In genomic region chr19:1650627-1651009, GRCh38 we compare ENCODE assay signal across 8 cellular contexts. TPM values are rescaled to one million over a fixed set of nuclear protein-coding genes. Genes with fewer than 3 reads are reported as not detected.
DNase-seq lines count a peak whose midpoint lies in the region; ATAC-seq and TF ChIP-seq lines count a peak whose summit lies in the region.

No MANE protein-coding gene starts in this region.

- H3K4me3 Mint-ChIP-seq in Caco-2 (ENCODE audit: unreplicated experiment): peak overlapping the region; percentile 76
- H3K4me3 Mint-ChIP-seq in central memory CD8-positive, alpha-beta T cell: peak overlapping the region; percentile 87
- peak overlapping the region; percentile 86 to 96 (median 91) for H3K4me3 Mint-ChIP-seq in naive thymus-derived CD4-positive, alpha-beta T cell

- intact Hi-C loops in Caco-2 (cut with micrococcal nuclease; ENCODE audit: unreplicated experiment): no loop called here
- intact Hi-C loops in naive thymus-derived CD4-positive, alpha-beta T cell (cut with micrococcal nuclease): loop anchor here in 1 of 2 donors (1.0 to 5.0 kb wide), 3 partner anchors 32 to 853 kb away; partner anchors contain the start of gene PTBP1

- peaks cover 63% of the 10 kb centered on the region for H3K79me2 ChIP-seq in Loucy (ENCODE audit: insufficient read depth, low read length)

- H3K4me2 ChIP-seq in Loucy (ENCODE audit: low read depth, low read length, poor library complexity, severe bottlenecking): peak overlapping the region; percentile 90

- DNase-seq in Caco-2 (peak in 1 of 2 experiments; percentile 30), NCI-H510A (lab: John Stamatoyannopoulos, UW) (no peak), NCI-H2171 treated with DMSO at 0.1 percent for 48 hours (lab: John Stamatoyannopoulos, UW) (no peak)
- no peak for DNase-seq in central memory CD8-positive, alpha-beta T cell (ENCODE audit: low spot score in 2 of 2)
- DNase-seq in naive thymus-derived CD4-positive, alpha-beta T cell: peak in 6 of 9 donors; percentile 20 to 64 (median 27)

- H3K4me1 Mint-ChIP-seq in Caco-2 (ENCODE audit: low read depth, unreplicated experiment): no peaks in the 10 kb centered on the region
- peaks cover 26% of the 10 kb centered on the region for H3K4me1 Mint-ChIP-seq in central memory CD8-positive, alpha-beta T cell
- H3K4me1 Mint-ChIP-seq in naive thymus-derived CD4-positive, alpha-beta T cell: peaks cover 7 to 14% (median 8%) of the 10 kb centered on the region in 7 donors

- H3K9me2 ChIP-seq in Loucy (replicated peaks; ENCODE audit: low read depth, low read length): no peaks in the 10 kb centered on the region

- H3K27me3 ChIP-seq in Caco-2 (replicated peaks; ENCODE audit: control insufficient read depth, insufficient read depth, low read length): no peaks in the 10 kb centered on the region
- H3K27me3 ChIP-seq in Loucy (ENCODE audit: insufficient read depth, low read length, poor library complexity, severe bottlenecking): no peaks in the 10 kb centered on the region
- no peaks in the 10 kb centered on the region for H3K27me3 ChIP-seq in naive thymus-derived CD4-positive, alpha-beta T cell (ENCODE audit: control insufficient read depth in 2 of 2, insufficient read depth in 2 of 2, low read length in 2 of 2)

- no peaks in the 10 kb centered on the region for H3F3A ChIP-seq in Loucy (ENCODE audit: low read depth)

- no peaks in the 10 kb centered on the region for H3K4me1 ChIP-seq in Caco-2
- H3K4me1 ChIP-seq in Loucy (ENCODE audit: insufficient read depth, low read length, poor library complexity, severe bottlenecking): peaks cover 16% of the 10 kb centered on the region
- peaks cover 4 to 8% of the 10 kb centered on the region in 2 donors for H3K4me1 ChIP-seq in naive thymus-derived CD4-positive, alpha-beta T cell (ENCODE audit: control insufficient read depth in 2 of 2, insufficient read depth in 2 of 2, low read length in 2 of 2)

- TSS peak; percentile 42 for BruUV-seq in Caco-2 (replicated peaks; lab: Mats Ljungman, UMichigan)

- H3K36me3 Mint-ChIP-seq in Caco-2 (ENCODE audit: insufficient read depth, unreplicated experiment): peaks cover 39% of the 10 kb centered on the region
- H3K36me3 Mint-ChIP-seq in central memory CD8-positive, alpha-beta T cell (ENCODE audit: insufficient read depth): peaks cover 24% of the 10 kb centered on the region
- H3K36me3 Mint-ChIP-seq in naive thymus-derived CD4-positive, alpha-beta T cell: peaks cover 0 to under 1% (median 0%) of the 10 kb centered on the region in 5 donors

- H3K36me3 ChIP-seq in Caco-2 (ENCODE audit: control insufficient read depth, insufficient read depth, low read length) (peaks cover 3% of the 10 kb centered on the region; the same call in 1 of the 2 replicates), Loucy (ENCODE audit: insufficient read depth, low read length) (peaks cover 38% of the 10 kb centered on the region; the same call in 1 of the 2 replicates)
- peaks cover 0 to 42% (median 0%) of the 10 kb centered on the region in 3 experiments for H3K36me3 ChIP-seq in naive thymus-derived CD4-positive, alpha-beta T cell (ENCODE audit: control insufficient read depth in 2 of 3, insufficient read depth in 3 of 3, low read length in 3 of 3)

- peak overlapping the region; percentile 67 for H3K27ac Mint-ChIP-seq in Caco-2 (ENCODE audit: unreplicated experiment)
- peak overlapping the region; percentile 96 for H3K27ac Mint-ChIP-seq in central memory CD8-positive, alpha-beta T cell (ENCODE audit: low read depth)
- peak overlapping the region; percentile 87 to 97 (median 92) for H3K27ac Mint-ChIP-seq in naive thymus-derived CD4-positive, alpha-beta T cell

- peak overlapping the region; percentile 79 for H3K27ac ChIP-seq in naive thymus-derived CD4-positive, alpha-beta T cell (ENCODE audit: low read depth, low read length)

- H3K4me3 ChIP-seq in Caco-2 (ENCODE audit: low read depth, low read length) (peak overlapping the region; percentile 66), Loucy (ENCODE audit: low read length, poor library complexity, severe bottlenecking) (peak overlapping the region; percentile 92)
- peak overlapping the region; percentile 71 for H3K4me3 ChIP-seq in naive thymus-derived CD4-positive, alpha-beta T cell (ENCODE audit: low read length)

- peak overlapping the region; percentile 92 for H3K9ac ChIP-seq in Loucy (ENCODE audit: low read depth, low read length, poor library complexity, severe bottlenecking)

- POLR2A ChIA-PET in Caco-2 (lab: Charles Lee): no interaction called here
- POLR2A ChIA-PET in naive thymus-derived CD4-positive, alpha-beta T cell (lab: Charles Lee): interaction anchor here (1.1 to 4.0 kb wide), 3 partner anchors 10 to 59 kb away, joined by 3 to 50 read pairs (median 7); partner anchors contain the start of gene UQCR11

- peaks cover 56% of the 10 kb centered on the region for H4K20me1 ChIP-seq in Loucy (ENCODE audit: insufficient read depth, low read length, poor library complexity, severe bottlenecking)

- no peak overlapping the region for H2AFZ ChIP-seq in Loucy (ENCODE audit: low read length)

- ATAC-seq in central memory CD8-positive, alpha-beta T cell (replicated peaks; ENCODE audit: extremely low read depth, poor library complexity, severe bottlenecking): no peak
- ATAC-seq in naive thymus-derived CD4-positive, alpha-beta T cell: no peak
- ATAC-seq in HG02678 (IDR thresholded peaks at IDR 0.05; ENCODE audit: unreplicated experiment) (no peak), GM21576 (IDR thresholded peaks at IDR 0.05; ENCODE audit: unreplicated experiment) (no peak)

- no peaks in the 10 kb centered on the region for H3K27me3 Mint-ChIP-seq in Caco-2 (ENCODE audit: insufficient read depth, unreplicated experiment)
- H3K27me3 Mint-ChIP-seq in central memory CD8-positive, alpha-beta T cell: no peaks in the 10 kb centered on the region
- no peaks in the 10 kb centered on the region for H3K27me3 Mint-ChIP-seq in naive thymus-derived CD4-positive, alpha-beta T cell

- CTCF ChIA-PET in Caco-2 (lab: Charles Lee): interaction anchor here (0.7 kb wide), 1 partner anchor 316 kb away, joined by 6 read pairs; no protein-coding TSS in a partner anchor
- CTCF ChIA-PET in naive thymus-derived CD4-positive, alpha-beta T cell (lab: Charles Lee): interaction anchor here (1.6 to 1.9 kb wide), 2 partner anchors 22 to 44 kb away, joined by 6 to 11 read pairs; no protein-coding TSS in a partner anchor

- TF ChIP-seq CTCF in Caco-2 (IDR thresholded peaks at IDR 0.05; ENCODE audit: insufficient read depth in 1 of 2, low read depth in 1 of 2, low read length in 1 of 2, severe bottlenecking in 1 of 2, unreplicated experiment in 1 of 2) (no peak), Loucy (conservative IDR thresholded peaks at IDR 0.05; ENCODE audit: low read length) (peak; percentile 33)

- H3K9me3 Mint-ChIP-seq in Caco-2 (ENCODE audit: unreplicated experiment): no peaks in the 10 kb centered on the region
- H3K9me3 Mint-ChIP-seq in central memory CD8-positive, alpha-beta T cell: no peaks in the 10 kb centered on the region
- H3K9me3 Mint-ChIP-seq in naive thymus-derived CD4-positive, alpha-beta T cell: peaks cover 0 to 10% (median 0%) of the 10 kb centered on the region in 11 donors

- no peaks in the 10 kb centered on the region for H3K9me3 ChIP-seq in Caco-2
- H3K9me3 ChIP-seq in Loucy (ENCODE audit: insufficient read depth, low read depth, low read length): no peaks in the 10 kb centered on the region
- no peaks in the 10 kb centered on the region for H3K9me3 ChIP-seq in naive thymus-derived CD4-positive, alpha-beta T cell (ENCODE audit: control insufficient read depth in 2 of 3, low read length in 3 of 3)

RNA-seq across cellular contexts. Expression of gene TCF3, which starts 1.8 kb away (rescaled TPM):
- total RNA-seq in Caco-2 (2022): 147 and 162 TPM in 2 replicates
- total RNA-seq in naive thymus-derived CD4-positive, alpha-beta T cell: 10 to 100 TPM; 66.6 to 83.6 (median 78.3) TPM
- 10 to 100 TPM in 1 of 2 donors, 1 to 10 TPM in 1; 5.8 to 15.6 TPM for polyA plus RNA-seq in naive thymus-derived CD4-positive, alpha-beta T cell

RNA-seq across cellular contexts. Expression of gene UQCR11, which starts 45.4 kb away (rescaled TPM):
- total RNA-seq in Caco-2 (2022): 222 and 238 TPM in 2 replicates
- 100 to 1,000 TPM in 4 of 5 experiments, 10 to 100 TPM in 1; 94.3 to 170 (median 123) TPM for total RNA-seq in naive thymus-derived CD4-positive, alpha-beta T cell
- polyA plus RNA-seq in naive thymus-derived CD4-positive, alpha-beta T cell: 100 to 1,000 TPM; 292 to 606 TPM

RNA-seq across cellular contexts. Expression of gene MBD3, which starts 58.0 kb away (rescaled TPM):
- 89.3 and 95.3 TPM in 2 replicates for total RNA-seq in Caco-2 (2022)
- total RNA-seq in naive thymus-derived CD4-positive, alpha-beta T cell: 10 to 100 TPM; 50.1 to 87.8 (median 64.6) TPM
- polyA plus RNA-seq in naive thymus-derived CD4-positive, alpha-beta T cell: 10 to 100 TPM in 1 of 2 donors, 1 to 10 TPM in 1; 9.1 to 23.1 TPM

Comparison
In these comparisons a context has a peak if more than half of its experiments do, and no peak if none do; other contexts are left out.
1. DNase-seq: peak in naive thymus-derived CD4-positive, alpha-beta T cell (6 of 9); none in central memory CD8-positive, alpha-beta T cell (0 of 2), NCI-H510A (single experiment) and NCI-H2171 treated with DMSO at 0.1 percent for 48 hours (single experiment).
2. Peak in every context shown above with its lines, with median percentiles within 50 percentile points of each other: H3K4me3 ChIP-seq, H3K27ac Mint-ChIP-seq and H3K4me3 Mint-ChIP-seq.